Comparison of ENCODE assay signal across 1 cellular context in genomic region chr6:32166411-32167061, GRCh38.
TF ChIP-seq lines count a peak whose summit lies in the region.

No MANE protein-coding gene starts in this region.

TF ChIP-seq in GM23338, 12 proteins besides CTCF, POLR2A, EP300 and RAD21 (continued from another document):
- TF ChIP-seq ZNF462 (CRISPR knock-in tag; IDR thresholded peaks at IDR 0.05) (no peak), ZNF114 (CRISPR knock-in tag; IDR thresholded peaks at IDR 0.05) (no peak), NANOG (IDR thresholded peaks at IDR 0.05; ENCODE audit: borderline replicate concordance) (no peak), REST (IDR thresholded peaks at IDR 0.05; ENCODE audit: unreplicated experiment) (no peak), JUNB (IDR thresholded peaks at IDR 0.05; ENCODE audit: unreplicated experiment) (no peak), ZNF331 (CRISPR knock-in tag; IDR thresholded peaks at IDR 0.05; ENCODE audit: low read depth) (no peak), POLR2AphosphoS5 (IDR thresholded peaks at IDR 0.05; ENCODE audit: low read depth) (peak; percentile 59)
- TF ChIP-seq, protein P1, sequence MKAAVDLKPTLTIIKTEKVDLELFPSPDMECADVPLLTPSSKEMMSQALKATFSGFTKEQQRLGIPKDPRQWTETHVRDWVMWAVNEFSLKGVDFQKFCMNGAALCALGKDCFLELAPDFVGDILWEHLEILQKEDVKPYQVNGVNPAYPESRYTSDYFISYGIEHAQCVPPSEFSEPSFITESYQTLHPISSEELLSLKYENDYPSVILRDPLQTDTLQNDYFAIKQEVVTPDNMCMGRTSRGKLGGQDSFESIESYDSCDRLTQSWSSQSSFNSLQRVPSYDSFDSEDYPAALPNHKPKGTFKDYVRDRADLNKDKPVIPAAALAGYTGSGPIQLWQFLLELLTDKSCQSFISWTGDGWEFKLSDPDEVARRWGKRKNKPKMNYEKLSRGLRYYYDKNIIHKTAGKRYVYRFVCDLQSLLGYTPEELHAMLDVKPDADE (IDR thresholded peaks at IDR 0.05) = no peak
